In the genomic region with DNA sequence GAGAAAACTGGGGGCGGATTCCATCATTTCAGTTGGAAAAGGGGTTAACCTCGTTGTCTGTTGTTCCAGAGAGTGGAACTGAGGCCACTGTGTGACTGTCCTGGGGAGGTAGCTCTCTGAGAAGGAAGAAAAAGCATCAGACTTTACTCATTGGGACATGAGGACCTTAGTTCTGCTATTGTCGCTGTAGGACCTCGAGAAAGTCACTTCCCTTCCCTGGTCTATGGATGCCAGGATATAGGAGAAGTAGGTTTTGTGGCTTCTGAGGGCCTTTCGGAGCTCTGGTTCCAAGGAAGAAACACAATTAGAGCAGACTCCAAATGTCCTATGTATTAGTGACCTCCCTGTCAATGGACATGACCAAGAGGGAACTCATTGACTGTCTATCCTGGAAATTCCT, we compare ENCODE assay signal across 18 cellular contexts. TPM values are rescaled to one million over a fixed set of nuclear protein-coding genes. Genes with fewer than 3 reads are reported as not detected.
A peak's percentile ranks its signal among the peaks of the same experiment; 100 is the strongest.
DNase-seq lines count a peak whose midpoint lies in the region; ATAC-seq lines count a peak whose summit lies in the region.
"Had no signal": no experiment of that assay in that cellular context is flagged by ENCODE, and none has a peak within 500 bp of the region (broad histone marks: within the 10 kb centered on the region; RNA-seq: fewer than 3 reads in every experiment).

No MANE protein-coding gene starts in this region.

- H3K27ac ChIP-seq in mucosa of rectum (ENCODE audit: low read depth in 2 of 2, low read length in 2 of 2) = peak overlapping the region; percentile 14 to 29
- H3K27ac ChIP-seq: tibial nerve had no signal

- H3K4me3 ChIP-seq in mucosa of rectum (ENCODE audit: low read length in 2 of 2) = no peak overlapping the region
- H3K4me3 ChIP-seq: mucosa of descending colon, skin epidermis, tibial nerve had no signal

- H3K27me3 ChIP-seq in mucosa of rectum (ENCODE audit: control insufficient read depth in 2 of 2, insufficient read depth in 2 of 2, low read length in 2 of 2) = no peaks in the 10 kb centered on the region
- H3K27me3 ChIP-seq: tibial nerve had no signal

- H3K36me3 ChIP-seq in mucosa of rectum (ENCODE audit: control insufficient read depth in 2 of 2, insufficient read depth in 2 of 2, low read length in 2 of 2) = no peaks in the 10 kb centered on the region
- H3K36me3 ChIP-seq: tibial nerve had no signal

- intact Hi-C loops in activated T-helper 1 cell treated with anti-CD3 and anti-CD28 coated beads, Interleukin-12 subunit alpha, Interleukin-12 subunit beta, Interleukin-2, Interleukin-4 antibody, amounts not matched to agents 30 ng/mL and 10 ng/mL and 1 ng/mL, durations not matched to agents 14 hours and 24 hours and 36 hours (cut with micrococcal nuclease) = loop anchor here (5.0 kb wide), 3 partner anchors 126 to 671 kb away; no protein-coding TSS in a partner anchor
- intact Hi-C loops in sciatic nerve (cut with DNase I) = no loop called here

- DNase-seq in SIG-M5 treated with dmso at 0.1 percent for 504 hours (lab: John Stamatoyannopoulos, UW; ENCODE audit: unreplicated experiment) = peak; percentile 2
- DNase-seq in SIG-M5 (lab: John Stamatoyannopoulos, UW) = no peak
- DNase-seq in CD1c-positive myeloid dendritic cell (ENCODE audit: extremely low spot score) = peak; percentile 84
- DNase-seq in activated T-helper 1 cell treated with anti-CD3 and anti-CD28 coated beads, Interleukin-12 subunit alpha, Interleukin-12 subunit beta, Interleukin-2, Interleukin-4 antibody, amounts not matched to agents 30 ng/mL and 10 ng/mL and 1 ng/mL, durations not matched to agents 14 hours and 24 hours and 36 hours (ENCODE audit: low spot score) = no peak
- DNase-seq in NCI-H1048 (lab: John Stamatoyannopoulos, UW) = no peak
- no peak for DNase-seq in NCI-H2171 treated with DMSO at 0.1 percent for 48 hours (lab: John Stamatoyannopoulos, UW)
- DNase-seq in sciatic nerve (ENCODE audit: low spot score) = no peak
- DNase-seq: activated naive CD4-positive, alpha-beta T cell treated with anti-CD3 and anti-CD28 coated beads for 36 hours; caudate nucleus; CD4-positive, alpha-beta T cell; DMS79 treated with DMSO at 0.1 percent for 48 hours; effector memory CD8-positive, alpha-beta T cell; NCI-H187; occipital lobe had no signal

- H3K27ac Mint-ChIP-seq in activated T-helper 1 cell treated with anti-CD3 and anti-CD28 coated beads, Interleukin-12 subunit alpha, Interleukin-12 subunit beta, Interleukin-2, Interleukin-4 antibody, amounts not matched to agents 30 ng/mL and 10 ng/mL and 1 ng/mL, durations not matched to agents 14 hours and 24 hours and 36 hours = peak overlapping the region; percentile 99
- H3K27ac Mint-ChIP-seq: activated naive CD4-positive, alpha-beta T cell treated with anti-CD3 and anti-CD28 coated beads for 36 hours; CD4-positive, alpha-beta T cell; effector memory CD8-positive, alpha-beta T cell had no signal

- H3K4me1 ChIP-seq in mucosa of rectum (ENCODE audit: control insufficient read depth in 2 of 2, insufficient read depth in 2 of 2, low read length in 2 of 2) = peaks cover 11 to 14% of the 10 kb centered on the region in 2 donors
- H3K4me1 ChIP-seq: tibial nerve had no signal

- H3K4me3 Mint-ChIP-seq in activated T-helper 1 cell treated with anti-CD3 and anti-CD28 coated beads, Interleukin-12 subunit alpha, Interleukin-12 subunit beta, Interleukin-2, Interleukin-4 antibody, amounts not matched to agents 30 ng/mL and 10 ng/mL and 1 ng/mL, durations not matched to agents 14 hours and 24 hours and 36 hours = peak overlapping the region; percentile 5
- H3K4me3 Mint-ChIP-seq: activated naive CD4-positive, alpha-beta T cell treated with anti-CD3 and anti-CD28 coated beads for 36 hours; CD4-positive, alpha-beta T cell; effector memory CD8-positive, alpha-beta T cell had no signal

- peaks cover 20% of the 10 kb centered on the region for H3K36me3 Mint-ChIP-seq in activated T-helper 1 cell treated with anti-CD3 and anti-CD28 coated beads, Interleukin-12 subunit alpha, Interleukin-12 subunit beta, Interleukin-2, Interleukin-4 antibody, amounts not matched to agents 30 ng/mL and 10 ng/mL and 1 ng/mL, durations not matched to agents 14 hours and 24 hours and 36 hours (ENCODE audit: low read depth)

- peaks cover 77% of the 10 kb centered on the region for H3K4me1 Mint-ChIP-seq in activated T-helper 1 cell treated with anti-CD3 and anti-CD28 coated beads, Interleukin-12 subunit alpha, Interleukin-12 subunit beta, Interleukin-2, Interleukin-4 antibody, amounts not matched to agents 30 ng/mL and 10 ng/mL and 1 ng/mL, durations not matched to agents 14 hours and 24 hours and 36 hours (ENCODE audit: low read depth)

- no peak for ATAC-seq in sciatic nerve
- ATAC-seq: effector memory CD8-positive, alpha-beta T cell had no signal

- H3K9me3 Mint-ChIP-seq in activated T-helper 1 cell treated with anti-CD3 and anti-CD28 coated beads, Interleukin-12 subunit alpha, Interleukin-12 subunit beta, Interleukin-2, Interleukin-4 antibody, amounts not matched to agents 30 ng/mL and 10 ng/mL and 1 ng/mL, durations not matched to agents 14 hours and 24 hours and 36 hours = peaks cover 12% of the 10 kb centered on the region
- H3K9me3 Mint-ChIP-seq: activated naive CD4-positive, alpha-beta T cell treated with anti-CD3 and anti-CD28 coated beads for 36 hours; CD4-positive, alpha-beta T cell; effector memory CD8-positive, alpha-beta T cell had no signal

- H3K9me3 ChIP-seq in mucosa of rectum (ENCODE audit: control insufficient read depth in 2 of 2, low read length in 2 of 2) = no peaks in the 10 kb centered on the region
- H3K9me3 ChIP-seq: mucosa of descending colon, tibial nerve had no signal

- H3K9ac ChIP-seq in mucosa of rectum (ENCODE audit: low read depth in 1 of 2, low read length in 2 of 2) = no peak overlapping the region

- H3K27me3 Mint-ChIP-seq in activated T-helper 1 cell treated with anti-CD3 and anti-CD28 coated beads, Interleukin-12 subunit alpha, Interleukin-12 subunit beta, Interleukin-2, Interleukin-4 antibody, amounts not matched to agents 30 ng/mL and 10 ng/mL and 1 ng/mL, durations not matched to agents 14 hours and 24 hours and 36 hours (ENCODE audit: insufficient read depth) = no peaks in the 10 kb centered on the region
- H3K27me3 Mint-ChIP-seq: CD4-positive, alpha-beta T cell had no signal

RNA-seq across cellular contexts. Expression of a gene that starts 6.2 kb away (rescaled TPM):
- 0.91 and 1.1 TPM in 2 replicates for total RNA-seq in activated T-helper 1 cell treated with anti-CD3 and anti-CD28 coated beads, Interleukin-12 subunit alpha, Interleukin-12 subunit beta, Interleukin-2, Interleukin-4 antibody, amounts not matched to agents 30 ng/mL and 10 ng/mL and 1 ng/mL, durations not matched to agents 14 hours and 24 hours and 36 hours
- not detected for total RNA-seq in sciatic nerve

Comparison
In these comparisons a context has a peak if more than half of its experiments do, and no peak if none do; other contexts are left out.
1. DNase-seq: peak in SIG-M5 treated with dmso at 0.1 percent for 504 hours (single experiment) and CD1c-positive myeloid dendritic cell (single experiment); none in SIG-M5 (single experiment), activated T-helper 1 cell treated with anti-CD3 and anti-CD28 coated beads, Interleukin-12 subunit alpha, Interleukin-12 subunit beta, Interleukin-2, Interleukin-4 antibody, amounts not matched to agents 30 ng/mL and 10 ng/mL and 1 ng/mL, durations not matched to agents 14 hours and 24 hours and 36 hours (single experiment), NCI-H1048 (single experiment), NCI-H2171 treated with DMSO at 0.1 percent for 48 hours (single experiment) and sciatic nerve (single experiment).